Comparison of ENCODE assay signal across 8 cellular contexts in the genomic region with DNA sequence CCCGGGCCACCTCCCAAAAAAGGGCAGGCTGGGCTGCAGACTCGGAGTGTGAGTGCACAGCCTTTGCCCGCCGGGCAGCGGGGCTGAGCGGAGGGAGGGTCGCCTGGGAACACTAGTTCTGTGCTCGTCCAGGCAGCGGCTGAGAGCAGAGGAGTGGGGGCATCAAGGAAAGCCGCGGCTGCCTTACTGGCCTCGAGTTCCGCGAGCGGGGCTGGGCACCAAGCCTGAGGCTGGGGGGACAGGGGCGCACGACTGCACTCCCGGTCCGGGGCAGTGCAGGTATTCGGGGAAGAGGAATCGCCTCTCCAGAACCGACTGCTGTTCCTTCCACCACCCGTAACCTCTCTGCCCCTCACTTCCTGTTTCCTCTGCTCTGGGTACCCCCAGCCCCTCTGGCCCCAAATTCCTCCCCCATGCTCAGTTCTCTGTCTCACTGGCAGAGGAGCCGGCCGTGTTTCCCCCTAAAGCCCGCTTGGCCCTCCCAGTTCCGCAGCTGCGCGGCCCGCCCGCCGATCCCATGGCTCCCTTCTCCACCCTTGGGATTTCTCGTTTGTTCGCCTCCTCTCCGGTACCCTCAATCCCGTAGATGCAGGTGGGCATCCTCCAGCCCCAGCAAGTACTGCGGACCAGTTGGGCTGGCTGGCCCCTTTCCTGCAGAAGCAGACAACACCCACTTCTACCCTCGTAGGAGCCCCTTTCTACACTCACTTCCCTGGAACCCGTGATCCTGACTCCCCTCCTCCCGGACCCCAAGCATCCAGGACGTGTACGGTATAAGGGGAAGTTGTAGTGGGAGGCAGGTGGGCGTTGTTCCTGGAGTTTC. TPM values are rescaled to one million over a fixed set of nuclear protein-coding genes. Genes with fewer than 3 reads are reported as not detected.
DNase-seq lines count a peak whose midpoint lies in the region; ATAC-seq, FAIRE-seq and TF ChIP-seq lines count a peak whose summit lies in the region.

No MANE protein-coding gene starts in this region.

- H3K4me2 ChIP-seq in BLaER1 treated with 17β-estradiol and CSF1 and Interleukin-3, amounts not matched to agents 10 nM and 100 nM: peak overlapping the region; percentile 88 to 100 (median 98)

- H3K4me1 Mint-ChIP-seq in stimulated activated naive CD8-positive, alpha-beta T cell treated with anti-CD3 and anti-CD28 coated beads, Interleukin-15, amount 100 ng/mL, for 72 hours: peaks cover 76% of the 10 kb centered on the region

- peak overlapping the region in 5 of 11 experiments; percentile 4 to 32 (median 14); a peak in 5 of 22 replicates for H3K27ac ChIP-seq in BLaER1 treated with 17β-estradiol and CSF1 and Interleukin-3, amounts not matched to agents 10 nM and 100 nM
- H3K27ac ChIP-seq in body of pancreas: no peak overlapping the region

- H3K27me3 Mint-ChIP-seq in stimulated activated naive CD8-positive, alpha-beta T cell treated with anti-CD3 and anti-CD28 coated beads, Interleukin-15, amount 100 ng/mL, for 72 hours: peaks cover 23% of the 10 kb centered on the region

- H3K4me3 Mint-ChIP-seq in stimulated activated naive CD8-positive, alpha-beta T cell treated with anti-CD3 and anti-CD28 coated beads, Interleukin-15, amount 100 ng/mL, for 72 hours: peak overlapping the region; percentile 88 to 91

- H3K4me1 ChIP-seq in BLaER1 treated with 17β-estradiol and CSF1 and Interleukin-3, amounts not matched to agents 10 nM and 100 nM: peaks cover 26 to 41% (median 33%) of the 10 kb centered on the region in 10 experiments
- H3K4me1 ChIP-seq in body of pancreas: peaks cover 31% of the 10 kb centered on the region

- peak overlapping the region; percentile 46 to 69 (median 58) for H3K4me3 ChIP-seq in BLaER1 treated with 17β-estradiol and CSF1 and Interleukin-3, amounts not matched to agents 10 nM and 100 nM
- H3K4me3 ChIP-seq in body of pancreas: no peak overlapping the region

- 2% methylated on average over 34 to 43 of the region's 43 CpGs for WGBS in body of pancreas, 2 donors

- no peaks in the 10 kb centered on the region for H3K9me3 ChIP-seq in BLaER1 treated with 17β-estradiol and CSF1 and Interleukin-3, amounts not matched to agents 10 nM and 100 nM (replicated peaks in 1 of 11)
- no peaks in the 10 kb centered on the region for H3K9me3 ChIP-seq in body of pancreas

- TF ChIP-seq POLR2A in body of pancreas (IDR thresholded peaks at IDR 0.05): peak in 2 of 3 donors; percentile 19 to 44

- peak overlapping the region; percentile 54 to 80 (median 65) for H3K9ac ChIP-seq in BLaER1 treated with 17β-estradiol and CSF1 and Interleukin-3, amounts not matched to agents 10 nM and 100 nM

- TF ChIP-seq CTCF in body of pancreas (IDR thresholded peaks at IDR 0.05): no peak

- H3K27ac Mint-ChIP-seq in stimulated activated naive CD8-positive, alpha-beta T cell treated with anti-CD3 and anti-CD28 coated beads, Interleukin-15, amount 100 ng/mL, for 72 hours: peak overlapping the region; percentile 79 to 81

- ATAC-seq in body of pancreas (peak; percentile 45), GM21447 (IDR thresholded peaks at IDR 0.05; ENCODE audit: unreplicated experiment) (no peak), GM19035 (IDR thresholded peaks at IDR 0.05; ENCODE audit: unreplicated experiment) (no peak)
- peak; percentile 61 for ATAC-seq in stimulated activated naive CD8-positive, alpha-beta T cell treated with anti-CD3 and anti-CD28 coated beads, Interleukin-15, amount 100 ng/mL, for 72 hours

- no peaks in the 10 kb centered on the region for H3K9me3 Mint-ChIP-seq in stimulated activated naive CD8-positive, alpha-beta T cell treated with anti-CD3 and anti-CD28 coated beads, Interleukin-15, amount 100 ng/mL, for 72 hours

- peaks cover 10 to 29% (median 19%) of the 10 kb centered on the region in 11 experiments; a peak in 17 of 22 replicates for H3K36me3 ChIP-seq in BLaER1 treated with 17β-estradiol and CSF1 and Interleukin-3, amounts not matched to agents 10 nM and 100 nM
- H3K36me3 ChIP-seq in body of pancreas (replicated peaks in 1 of 2; ENCODE audit: insufficient read depth in 1 of 2, low read depth in 2 of 2): no peaks in the 10 kb centered on the region

- FAIRE-seq in HTR-8/SVneo (lab: Jason Lieb, UNC): peak; percentile 67

- peaks cover 23 to 44% (median 38%) of the 10 kb centered on the region in 11 experiments for H3K27me3 ChIP-seq in BLaER1 treated with 17β-estradiol and CSF1 and Interleukin-3, amounts not matched to agents 10 nM and 100 nM
- H3K27me3 ChIP-seq in body of pancreas: no peaks in the 10 kb centered on the region

- no peak for DNase-seq in HTR-8/SVneo (ENCODE audit: insufficient read length, low spot score)
- peak in 1 of 4 donors; percentile 30 for DNase-seq in body of pancreas
- peak; percentile 77 for DNase-seq in islet precursor cell
- DNase-seq in stimulated activated naive CD8-positive, alpha-beta T cell treated with anti-CD3 and anti-CD28 coated beads, Interleukin-15, amount 100 ng/mL, for 72 hours: no peak
- DNase-seq in cerebellar nuclear complex (lab: John Stamatoyannopoulos, UW): no peak

- peaks cover 0 to 15% (median 0%) of the 10 kb centered on the region in 11 experiments; a peak in 2 of 22 replicates for H4K20me1 ChIP-seq in BLaER1 treated with 17β-estradiol and CSF1 and Interleukin-3, amounts not matched to agents 10 nM and 100 nM

- intact Hi-C loops in body of pancreas (cut with DNase I): no loop called here

RNA-seq across cellular contexts. Expression of gene RING1, which starts 5.1 kb away (rescaled TPM):
- 10 to 100 TPM; 11.2 to 28.3 TPM for total RNA-seq in body of pancreas

RNA-seq across cellular contexts. Expression of gene HSD17B8, which starts 8.9 kb away (rescaled TPM):
- total RNA-seq in body of pancreas: 10 to 100 TPM; 19.1 to 29.1 TPM

RNA-seq across cellular contexts. Expression of gene SLC39A7, which starts 12.7 kb away (rescaled TPM):
- 10 to 100 TPM; 57.3 to 67.9 TPM for total RNA-seq in body of pancreas

RNA-seq across cellular contexts. Expression of gene RXRB, which starts 12.9 kb away (rescaled TPM):
- total RNA-seq in body of pancreas: 10 to 100 TPM; 17.1 to 21.0 TPM

RNA-seq across cellular contexts. Expression of gene COL11A2, which starts 21.1 kb away (rescaled TPM):
- 1 to 10 TPM in 1 of 2 donors, under 1 TPM in 1; 0.78 to 2.3 TPM for total RNA-seq in body of pancreas

Comparison
In these comparisons a context has a peak if more than half of its experiments do, and no peak if none do; other contexts are left out.
1. H3K4me3 ChIP-seq: peak in BLaER1 treated with 17β-estradiol and CSF1 and Interleukin-3, amounts not matched to agents 10 nM and 100 nM (10 of 10); none in body of pancreas (0 of 2).
2. ATAC-seq: peak in body of pancreas (single experiment) and stimulated activated naive CD8-positive, alpha-beta T cell treated with anti-CD3 and anti-CD28 coated beads, Interleukin-15, amount 100 ng/mL, for 72 hours (single experiment); none in GM21447 (single experiment) and GM19035 (single experiment).